ENCODE assay signal across 12 cellular contexts in the genomic region with DNA sequence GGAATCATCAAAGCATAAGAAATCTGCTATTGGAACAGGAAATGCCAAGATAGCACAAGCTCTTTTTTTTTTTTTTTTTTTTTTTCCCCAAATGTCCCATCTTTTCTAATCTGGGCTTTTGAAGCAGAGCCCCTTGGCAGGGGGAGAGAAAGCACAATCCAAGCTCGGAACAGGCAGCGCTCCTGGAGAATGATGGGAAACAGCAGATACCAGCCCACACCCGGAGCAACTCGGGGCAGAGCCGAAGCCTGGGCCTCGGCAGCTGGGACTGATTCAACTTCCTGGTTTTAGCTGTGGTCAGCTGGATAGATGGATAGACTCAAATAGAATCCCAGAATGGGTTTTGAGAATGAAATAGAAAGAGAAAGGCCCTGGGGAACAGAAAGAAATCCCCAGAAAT.
DNase-seq lines count a peak whose midpoint lies in the region; ATAC-seq and TF ChIP-seq lines count a peak whose summit lies in the region.
"Had no signal": no experiment of that assay in that cellular context is flagged by ENCODE, and none has a peak within 500 bp of the region (broad histone marks: within the 10 kb centered on the region; RNA-seq: fewer than 3 reads in every experiment).

No MANE protein-coding gene starts in this region.

- peak overlapping the region; percentile 10; the same call in 1 of the 2 replicates for H2BK20ac ChIP-seq in IMR-90 (ENCODE audit: low read depth, low read length)

- no peaks in the 10 kb centered on the region for H4K20me1 ChIP-seq in IMR-90 (ENCODE audit: insufficient read depth, low read length)

- H3K4me2 ChIP-seq in IMR-90 (ENCODE audit: low read depth, low read length), result no peak overlapping the region
- H3K4me2 ChIP-seq: KMS-11 had no signal

- no peaks in the 10 kb centered on the region for H3K27me3 Mint-ChIP-seq in Calu3 (ENCODE audit: unreplicated experiment)

- H3K18ac ChIP-seq in IMR-90 (ENCODE audit: low read depth, low read length), result peak overlapping the region; percentile 12

- no peak overlapping the region for H3K56ac ChIP-seq in IMR-90 (ENCODE audit: extremely low read depth, insufficient read depth, low read length)

- H2BK120ac ChIP-seq in IMR-90 (ENCODE audit: low read depth, low read length), result peak overlapping the region; percentile 66

- H3K14ac ChIP-seq in IMR-90 (replicated peaks; ENCODE audit: low read depth, low read length), result peak overlapping the region; percentile 51

- no peaks in the 10 kb centered on the region for H3K9me3 Mint-ChIP-seq in Calu3 (ENCODE audit: low read depth, unreplicated experiment)
- H3K9me3 Mint-ChIP-seq: activated CD8-positive, alpha-beta T cell treated with anti-CD3 and anti-CD28 coated beads for 36 hours; memory B cell had no signal

- CTCF ChIA-PET in IMR-90 (lab: Yijun Ruan, JAX) (no interaction called here), Calu3 (lab: Charles Lee) (interaction anchor here (0.6 kb wide), 1 partner anchor 342 kb away, joined by 4 read pairs; no protein-coding TSS in a partner anchor)

- no peaks in the 10 kb centered on the region for H3K36me3 ChIP-seq in IMR-90 (ENCODE audit: control insufficient read depth, insufficient read depth, low read length)
- H3K36me3 ChIP-seq in thoracic aorta, result no peaks in the 10 kb centered on the region

- no TSS peak for BruUV-seq in IMR-90 (replicated peaks; lab: Mats Ljungman, UMichigan)
- BruUV-seq in Calu3 (replicated peaks; lab: Mats Ljungman, UMichigan), result no TSS peak

- H3K23ac ChIP-seq in IMR-90 (ENCODE audit: low read depth, low read length), result no peak overlapping the region; the same call in 1 of the 2 replicates

- no CpG with 5 or more reads among the region's 6 CpGs for WGBS in IMR-90 (ENCODE audit: extremely low coverage in 2 of 2, insufficient read length in 1 of 2), 2 experiments

- peak overlapping the region; percentile 18; the same call in 1 of the 3 replicates for H2BK15ac ChIP-seq in IMR-90 (ENCODE audit: low read depth, low read length)

- H3K4me3 ChIP-seq in IMR-90 (ENCODE audit: insufficient read depth, low read depth, low read length), result no peak overlapping the region
- peak overlapping the region; percentile 6 for H3K4me3 ChIP-seq in thoracic aorta

- in situ Hi-C loops in IMR-90 (cut with MboI; ENCODE audit: low sequenced_read_pairs) (no loop called here), GM13976 (cut with MboI; ENCODE audit: low sequenced_read_pairs, unreplicated experiment) (no loop called here)

- H3K9me1 ChIP-seq in IMR-90 (ENCODE audit: insufficient read depth, low read length), result peaks cover 4% of the 10 kb centered on the region; the same call in 1 of the 2 replicates

- no peak overlapping the region for H3K27ac Mint-ChIP-seq in Calu3 (ENCODE audit: unreplicated experiment)
- H3K27ac Mint-ChIP-seq: activated CD8-positive, alpha-beta T cell treated with anti-CD3 and anti-CD28 coated beads for 36 hours; memory B cell had no signal

- H3K4me3 Mint-ChIP-seq in Calu3 (ENCODE audit: low read depth, unreplicated experiment), result no peak overlapping the region
- H3K4me3 Mint-ChIP-seq: activated CD8-positive, alpha-beta T cell treated with anti-CD3 and anti-CD28 coated beads for 36 hours; memory B cell had no signal

- H3K27ac ChIP-seq in IMR-90 (ENCODE audit: insufficient read depth, low read length) (no peak overlapping the region), cingulate gyrus (ENCODE audit: low read depth, low read length) (peak overlapping the region; percentile 39), thoracic aorta (peak overlapping the region; percentile 31 to 63)
- H3K27ac ChIP-seq: KMS-11 had no signal

- H3K79me1 ChIP-seq in IMR-90 (ENCODE audit: low read depth in 1 of 2, low read length in 2 of 2), result no peaks in the 10 kb centered on the region

- H2AK9ac ChIP-seq in IMR-90 (replicated peaks; ENCODE audit: low read depth, low read length, poor library complexity), result no peak overlapping the region

- H2BK5ac ChIP-seq in IMR-90 (ENCODE audit: low read depth, low read length, poor library complexity, severe bottlenecking), result peak overlapping the region; percentile 3

- dilution Hi-C loops in IMR-90 (cut with HindIII; ENCODE audit: low sequenced_read_pairs, unreplicated experiment), result no loop called here

- H4K91ac ChIP-seq in IMR-90 (ENCODE audit: insufficient read depth, low read depth, low read length), result no peak overlapping the region

- no peaks in the 10 kb centered on the region for H3K4me1 Mint-ChIP-seq in Calu3 (ENCODE audit: low read depth, unreplicated experiment)
- H3K4me1 Mint-ChIP-seq: memory B cell had no signal

- TF ChIP-seq CTCF in IMR-90 (conservative IDR thresholded peaks at IDR 0.05; ENCODE audit: low read depth, low read length) (no peak), thoracic aorta (IDR thresholded peaks at IDR 0.05) (no peak), GM13976 (IDR thresholded peaks at IDR 0.05; ENCODE audit: borderline replicate concordance, control extremely low read depth, extremely low read depth, insufficient read depth, missing control alignments) (no peak), Calu3 (IDR thresholded peaks at IDR 0.05; ENCODE audit: unreplicated experiment) (no peak)

- TF ChIP-seq RAD21 in IMR-90 (IDR thresholded peaks at IDR 0.05; ENCODE audit: low read length), result no peak

- intact Hi-C loops in IMR-90 (cut with micrococcal nuclease), result no loop called here
- intact Hi-C loops in Calu3 (cut with micrococcal nuclease; ENCODE audit: unreplicated experiment), result no loop called here

- no peaks in the 10 kb centered on the region for H3K36me3 Mint-ChIP-seq in Calu3 (ENCODE audit: insufficient read depth, unreplicated experiment)
- H3K36me3 Mint-ChIP-seq: memory B cell had no signal

- no peak for TF ChIP-seq POLR2A in IMR-90 (IDR thresholded peaks at IDR 0.05; ENCODE audit: low read depth, low read length)

- H3K4me1 ChIP-seq in IMR-90 (ENCODE audit: control insufficient read depth, insufficient read depth, low read length) (peaks cover 1% of the 10 kb centered on the region; the same call in 1 of the 2 replicates), thoracic aorta (ENCODE audit: control insufficient read depth in 1 of 2, low read depth in 2 of 2) (peaks cover 3 to 24% of the 10 kb centered on the region in 2 donors)

- peak; percentile 53 for DNase-seq in IMR-90
- peak; percentile 54 for DNase-seq in iris pigment epithelial cell (ENCODE audit: low read depth)
- DNase-seq in thoracic aorta (ENCODE audit: low spot score), result no peak
- DNase-seq in GM13976 (ENCODE audit: low spot score), result no peak
- no peak for DNase-seq in activated CD4-positive, alpha-beta T cell treated with anti-CD3 and anti-CD28 coated beads for 4 hours
- no peak for DNase-seq in Calu3
- DNase-seq: activated CD8-positive, alpha-beta T cell treated with anti-CD3 and anti-CD28 coated beads for 36 hours; activated naive CD4-positive, alpha-beta T cell treated with anti-CD3 and anti-CD28 coated beads, Interleukin-2, amount 50 U/mL, for 16 hours; NCI-H2029 treated with DMSO at 0.1 percent for 48 hours had no signal

- H3K9me3 ChIP-seq in IMR-90 (ENCODE audit: control insufficient read depth, insufficient read depth, low read length), result no peaks in the 10 kb centered on the region
- H3K9me3 ChIP-seq in thoracic aorta, result no peaks in the 10 kb centered on the region

- H4K8ac ChIP-seq in IMR-90 (ENCODE audit: low read depth in 2 of 2, low read length in 2 of 2), result peak overlapping the region; percentile 73 to 89

- H3K4ac ChIP-seq in IMR-90 (ENCODE audit: low read depth, low read length), result peak overlapping the region; percentile 35; the same call in 1 of the 2 replicates

- POLR2A ChIA-PET in IMR-90 (lab: Charles Lee; ENCODE audit: unreplicated experiment), result interaction anchor here (0.6 kb wide), 2 partner anchors 12 to 133 kb away, joined by 5 to 6 read pairs; no protein-coding TSS in a partner anchor

- H3K9ac ChIP-seq in IMR-90 (ENCODE audit: low read depth, low read length), result no peak overlapping the region
- H3K9ac ChIP-seq: KMS-11 had no signal

- peak overlapping the region; percentile 46 for H2AFZ ChIP-seq in IMR-90 (replicated peaks; ENCODE audit: low read length, poor library complexity)

- H3K27me3 ChIP-seq in IMR-90 (ENCODE audit: control insufficient read depth, insufficient read depth, low read length) (no peaks in the 10 kb centered on the region), thoracic aorta (replicated peaks; ENCODE audit: insufficient read depth) (no peaks in the 10 kb centered on the region)

- ATAC-seq in IMR-90 (ENCODE audit: low read depth) (peak; percentile 91), thoracic aorta (ENCODE audit: insufficient number of reproducible peaks, low FRiP score, low read depth) (peak; percentile 44)
- ATAC-seq: activated CD8-positive, alpha-beta T cell treated with anti-CD3 and anti-CD28 coated beads for 36 hours had no signal

- H2AK5ac ChIP-seq in IMR-90 (ENCODE audit: low read depth, low read length), result no peak overlapping the region

- peak overlapping the region; percentile 78 for H4K5ac ChIP-seq in IMR-90 (ENCODE audit: low read depth, low read length)

TF ChIP-seq in IMR-90, 13 proteins besides CTCF, POLR2A, EP300 and RAD21:
- no peak for TF ChIP-seq SMC3 (IDR thresholded peaks at IDR 0.05; ENCODE audit: low read depth, low read length)
- TF ChIP-seq MXI1 (IDR thresholded peaks at IDR 0.05; ENCODE audit: borderline replicate concordance, low read depth, low read length), result no peak
- TF ChIP-seq, protein P1, sequence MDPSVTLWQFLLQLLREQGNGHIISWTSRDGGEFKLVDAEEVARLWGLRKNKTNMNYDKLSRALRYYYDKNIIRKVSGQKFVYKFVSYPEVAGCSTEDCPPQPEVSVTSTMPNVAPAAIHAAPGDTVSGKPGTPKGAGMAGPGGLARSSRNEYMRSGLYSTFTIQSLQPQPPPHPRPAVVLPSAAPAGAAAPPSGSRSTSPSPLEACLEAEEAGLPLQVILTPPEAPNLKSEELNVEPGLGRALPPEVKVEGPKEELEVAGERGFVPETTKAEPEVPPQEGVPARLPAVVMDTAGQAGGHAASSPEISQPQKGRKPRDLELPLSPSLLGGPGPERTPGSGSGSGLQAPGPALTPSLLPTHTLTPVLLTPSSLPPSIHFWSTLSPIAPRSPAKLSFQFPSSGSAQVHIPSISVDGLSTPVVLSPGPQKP (IDR thresholded peaks at IDR 0.05; ENCODE audit: borderline replicate concordance, low read depth, low read length), result no peak
- no peak for TF ChIP-seq MAFK (IDR thresholded peaks at IDR 0.05; ENCODE audit: low read depth, low read length)
- TF ChIP-seq FOS (IDR thresholded peaks at IDR 0.05; ENCODE audit: low read depth, low read length), result no peak
- TF ChIP-seq CHD1 (IDR thresholded peaks at IDR 0.05; ENCODE audit: low read depth, low read length), result no peak

Comparison
In these comparisons a context has a peak if more than half of its experiments do, and no peak if none do; other contexts are left out.
1. DNase-seq: peak in IMR-90 (single experiment) and iris pigment epithelial cell (single experiment); none in thoracic aorta (single experiment), GM13976 (single experiment), activated CD4-positive, alpha-beta T cell treated with anti-CD3 and anti-CD28 coated beads for 4 hours (0 of 2) and Calu3 (single experiment).